Comparison of ENCODE assay signal across 8 cellular contexts in the genomic region with DNA sequence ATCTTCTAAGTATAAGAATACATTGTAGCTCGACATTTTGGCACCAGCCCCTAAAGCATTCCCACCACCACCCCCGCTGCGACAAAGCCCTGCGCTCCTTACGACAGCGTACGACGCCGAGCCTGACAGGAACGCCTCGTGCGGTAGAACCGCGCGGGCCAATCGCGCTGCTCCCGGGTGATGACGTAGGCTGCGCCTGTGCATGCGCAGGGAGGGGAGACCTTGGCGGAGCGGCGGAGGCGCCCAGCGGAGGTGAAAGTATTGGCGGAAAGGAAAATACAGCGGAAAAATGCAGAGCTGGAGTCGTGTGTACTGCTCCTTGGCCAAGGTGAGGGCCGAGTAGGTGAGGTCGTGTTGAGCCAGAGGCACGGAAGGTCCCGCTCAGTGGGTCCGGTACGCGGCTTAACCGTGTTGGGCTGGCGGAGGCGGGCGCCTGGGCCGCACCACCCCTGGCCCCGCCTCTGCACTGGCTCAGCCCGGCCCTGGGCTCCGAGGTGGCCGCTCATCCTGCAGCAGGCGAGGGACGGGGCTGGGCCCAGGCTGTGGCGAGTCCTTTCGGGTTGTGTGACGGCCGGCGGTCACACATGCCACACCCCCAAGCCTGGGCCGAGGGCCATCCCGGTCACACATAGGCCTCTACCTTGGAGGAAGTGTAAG. TPM values are rescaled to one million over a fixed set of nuclear protein-coding genes. Genes with fewer than 3 reads are reported as not detected.
A peak's percentile ranks its signal among the peaks of the same experiment; 100 is the strongest.
DNase-seq lines count a peak whose midpoint lies in the region; ATAC-seq, FAIRE-seq and TF ChIP-seq lines count a peak whose summit lies in the region.

A gene with protein sequence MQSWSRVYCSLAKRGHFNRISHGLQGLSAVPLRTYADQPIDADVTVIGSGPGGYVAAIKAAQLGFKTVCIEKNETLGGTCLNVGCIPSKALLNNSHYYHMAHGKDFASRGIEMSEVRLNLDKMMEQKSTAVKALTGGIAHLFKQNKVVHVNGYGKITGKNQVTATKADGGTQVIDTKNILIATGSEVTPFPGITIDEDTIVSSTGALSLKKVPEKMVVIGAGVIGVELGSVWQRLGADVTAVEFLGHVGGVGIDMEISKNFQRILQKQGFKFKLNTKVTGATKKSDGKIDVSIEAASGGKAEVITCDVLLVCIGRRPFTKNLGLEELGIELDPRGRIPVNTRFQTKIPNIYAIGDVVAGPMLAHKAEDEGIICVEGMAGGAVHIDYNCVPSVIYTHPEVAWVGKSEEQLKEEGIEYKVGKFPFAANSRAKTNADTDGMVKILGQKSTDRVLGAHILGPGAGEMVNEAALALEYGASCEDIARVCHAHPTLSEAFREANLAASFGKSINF (plus strand): TSS at position 222 of the 657 bp plus-strand sequence. CDS start 68 bp downstream, at position 290.

- ATAC-seq in GM21723 (IDR thresholded peaks at IDR 0.05; ENCODE audit: unreplicated experiment) (peak; percentile 99), naive B cell (ENCODE audit: low read depth in 2 of 2) (peak; percentile 96)
- ATAC-seq in activated T-cell treated with anti-CD3 and anti-CD28 coated beads, Interleukin-2, amount 50 U/mL, for 72 hours (replicated peaks in 1 of 2): peak; percentile 98 to 99
- ATAC-seq in stimulated activated memory B cell treated with anti-CD40 and anti-IgM and Interleukin-4, amounts not matched to agents 10 μg/mL and 1 μg/mL and 100 μg/mL, for 72 hours: peak; percentile 100

- no peaks in the 10 kb centered on the region for H3K27me3 Mint-ChIP-seq in activated T-cell treated with anti-CD3 and anti-CD28 coated beads, Interleukin-2, amount 50 U/mL, for 72 hours (ENCODE audit: low read depth)
- peaks cover 0 to 4% (median 0%) of the 10 kb centered on the region in 3 donors for H3K27me3 Mint-ChIP-seq in naive B cell
- H3K27me3 Mint-ChIP-seq in stimulated activated memory B cell treated with anti-CD40 and anti-IgM and Interleukin-4, amounts not matched to agents 10 μg/mL and 1 μg/mL and 100 μg/mL, for 72 hours: peaks cover under 1% of the 10 kb centered on the region

- H3K27ac ChIP-seq in KMS-11 (peak within 1 kb of the TSS; percentile 95), esophagus squamous epithelium (peak within 1 kb of the TSS; percentile 95 to 98 (median 97))

- FAIRE-seq in RCC 7860 (lab: Jason Lieb, UNC): peak; percentile 52

- H3K4me1 Mint-ChIP-seq in activated T-cell treated with anti-CD3 and anti-CD28 coated beads, Interleukin-2, amount 50 U/mL, for 72 hours (ENCODE audit: low read depth): peaks cover 47% of the 10 kb centered on the region
- peaks cover 31 to 45% (median 43%) of the 10 kb centered on the region in 3 donors for H3K4me1 Mint-ChIP-seq in naive B cell
- H3K4me1 Mint-ChIP-seq in stimulated activated memory B cell treated with anti-CD40 and anti-IgM and Interleukin-4, amounts not matched to agents 10 μg/mL and 1 μg/mL and 100 μg/mL, for 72 hours: peaks cover 34% of the 10 kb centered on the region

- peak within 1 kb of the TSS; percentile 95 for H2AFZ ChIP-seq in KMS-11 (ENCODE audit: low read depth)

- intact Hi-C loops in esophagus squamous epithelium (cut with DNase I): no loop called here

- H3K27ac Mint-ChIP-seq in activated T-cell treated with anti-CD3 and anti-CD28 coated beads, Interleukin-2, amount 50 U/mL, for 72 hours: peak within 1 kb of the TSS; percentile 98
- peak within 1 kb of the TSS; percentile 98 to 100 (median 99) for H3K27ac Mint-ChIP-seq in naive B cell
- peak within 1 kb of the TSS; percentile 85 for H3K27ac Mint-ChIP-seq in stimulated activated memory B cell treated with anti-CD40 and anti-IgM and Interleukin-4, amounts not matched to agents 10 μg/mL and 1 μg/mL and 100 μg/mL, for 72 hours

- peak; percentile 98 for DNase-seq in DMS53 (lab: John Stamatoyannopoulos, UW)
- peak; percentile 80 for DNase-seq in RCC 7860 (ENCODE audit: low spot score)
- peak; percentile 95 for DNase-seq in activated T-cell treated with anti-CD3 and anti-CD28 coated beads, Interleukin-2, amount 50 U/mL, for 72 hours
- DNase-seq in esophagus squamous epithelium (lab: John Stamatoyannopoulos, UW): peak; percentile 68
- DNase-seq in naive B cell: peak; percentile 92

- H3K9me3 ChIP-seq in esophagus squamous epithelium: no peaks in the 10 kb centered on the region

- H3K36me3 Mint-ChIP-seq in activated T-cell treated with anti-CD3 and anti-CD28 coated beads, Interleukin-2, amount 50 U/mL, for 72 hours (ENCODE audit: insufficient read depth in 2 of 2): peaks cover 8 to 24% of the 10 kb centered on the region in 2 donors
- H3K36me3 Mint-ChIP-seq in naive B cell: peaks cover 0 to 13% of the 10 kb centered on the region in 2 donors
- peaks cover 19% of the 10 kb centered on the region for H3K36me3 Mint-ChIP-seq in stimulated activated memory B cell treated with anti-CD40 and anti-IgM and Interleukin-4, amounts not matched to agents 10 μg/mL and 1 μg/mL and 100 μg/mL, for 72 hours

- H3K4me3 Mint-ChIP-seq in activated T-cell treated with anti-CD3 and anti-CD28 coated beads, Interleukin-2, amount 50 U/mL, for 72 hours: peak within 1 kb of the TSS; percentile 91 to 92
- H3K4me3 Mint-ChIP-seq in naive B cell: peak within 1 kb of the TSS; percentile 93 to 100 (median 98)
- H3K4me3 Mint-ChIP-seq in stimulated activated memory B cell treated with anti-CD40 and anti-IgM and Interleukin-4, amounts not matched to agents 10 μg/mL and 1 μg/mL and 100 μg/mL, for 72 hours: peak within 1 kb of the TSS; percentile 90

- H3K4me1 ChIP-seq in KMS-11 (ENCODE audit: low read depth, poor library complexity, severe bottlenecking) (peaks cover 33% of the 10 kb centered on the region), esophagus squamous epithelium (peaks cover 9 to 43% (median 22%) of the 10 kb centered on the region in 3 donors)

- WGBS in esophagus squamous epithelium, 2 donors: 0 to 1% methylated on average over 13 to 21 of the region's 54 CpGs

- H3K27me3 ChIP-seq in KMS-11 (ENCODE audit: insufficient read depth, low read depth) (no peaks in the 10 kb centered on the region), esophagus squamous epithelium (no peaks in the 10 kb centered on the region)

- peak within 1 kb of the TSS; percentile 94 for H3K9ac ChIP-seq in KMS-11

- H3K36me3 ChIP-seq in KMS-11 (ENCODE audit: insufficient read depth): peaks cover 5% of the 10 kb centered on the region; the same call in 1 of the 2 replicates
- H3K36me3 ChIP-seq in esophagus squamous epithelium: peaks cover 0 to 32% (median 0%) of the 10 kb centered on the region in 3 donors

- H3K9me3 Mint-ChIP-seq in activated T-cell treated with anti-CD3 and anti-CD28 coated beads, Interleukin-2, amount 50 U/mL, for 72 hours: peaks cover 0 to 1% of the 10 kb centered on the region in 2 donors
- no peaks in the 10 kb centered on the region for H3K9me3 Mint-ChIP-seq in naive B cell
- H3K9me3 Mint-ChIP-seq in stimulated activated memory B cell treated with anti-CD40 and anti-IgM and Interleukin-4, amounts not matched to agents 10 μg/mL and 1 μg/mL and 100 μg/mL, for 72 hours: no peaks in the 10 kb centered on the region

- H3K4me2 ChIP-seq in KMS-11: peak within 1 kb of the TSS; percentile 81

- peak within 1 kb of the TSS; percentile 54 for H3K4me3 ChIP-seq in KMS-11 (IDR thresholded peaks at IDR 0.05; ENCODE audit: insufficient read depth, low read depth, low read length)
- peak within 1 kb of the TSS; percentile 69 to 86 (median 78) for H3K4me3 ChIP-seq in esophagus squamous epithelium

- H4K20me1 ChIP-seq in KMS-11 (ENCODE audit: insufficient read depth): no peaks in the 10 kb centered on the region

- TF ChIP-seq POLR2A in esophagus squamous epithelium (IDR thresholded peaks at IDR 0.05): peak in 3 of 4 donors; percentile 78 to 94 (median 86)

- TF ChIP-seq CTCF in KMS-11 (conservative IDR thresholded peaks at IDR 0.05; ENCODE audit: low read depth, low read length) (no peak), esophagus squamous epithelium (IDR thresholded peaks at IDR 0.05) (peak in 3 of 6 experiments; percentile 5 to 18 (median 5))

- H3K79me2 ChIP-seq in KMS-11 (ENCODE audit: insufficient read depth, low read depth): peaks cover 48% of the 10 kb centered on the region

RNA-seq across cellular contexts. Expression of the gene that starts here (rescaled TPM):
- 100 to 1,000 TPM; 104 to 105 TPM for total RNA-seq in activated T-cell treated with anti-CD3 and anti-CD28 coated beads, Interleukin-2, amount 50 U/mL, for 72 hours
- total RNA-seq in esophagus squamous epithelium: 100 to 1,000 TPM in 1 of 4 donors, 10 to 100 TPM in 3; 48.6 to 132 (median 72.7) TPM
- polyA plus RNA-seq in naive B cell (ENCODE audit: low read depth in 6 of 6): 10 to 100 TPM; 35.3 to 49.5 (median 42.9) TPM

Comparison
In these comparisons a context has a peak if more than half of its experiments do, and no peak if none do; other contexts are left out.
1. Peak in every context shown above with its lines: DNase-seq, ATAC-seq, H3K4me3 ChIP-seq and H3K27ac ChIP-seq.